In genomic region chr5:115494570-115495289, GRCh38 we compare ENCODE assay signal across 16 cellular contexts. TPM values are rescaled to one million over a fixed set of nuclear protein-coding genes. Genes with fewer than 3 reads are reported as not detected.
A peak's percentile ranks its signal among the peaks of the same experiment; 100 is the strongest.
DNase-seq lines count a peak whose midpoint lies in the region; ATAC-seq and TF ChIP-seq lines count a peak whose summit lies in the region.
"Had no signal": no experiment of that assay in that cellular context is flagged by ENCODE, and none has a peak within 500 bp of the region (broad histone marks: within the 10 kb centered on the region; RNA-seq: fewer than 3 reads in every experiment).

No MANE protein-coding gene starts in this region.

- no peaks in the 10 kb centered on the region for H3K27me3 Mint-ChIP-seq in endothelial cell (ENCODE audit: unreplicated experiment)

- H3K4me3 Mint-ChIP-seq in endothelial cell (ENCODE audit: unreplicated experiment): no peak overlapping the region
- H3K4me3 Mint-ChIP-seq: activated naive CD4-positive, alpha-beta T cell treated with anti-CD3 and anti-CD28 coated beads, Interleukin-2, amount 50 U/mL, for 24 hours; T-helper 17 cell had no signal

- H2AK5ac ChIP-seq in neuronal stem cell (ENCODE audit: low read depth, low read length): no peak overlapping the region

- H3K36me3 Mint-ChIP-seq in endothelial cell (ENCODE audit: low read depth, unreplicated experiment): no peaks in the 10 kb centered on the region
- H3K36me3 Mint-ChIP-seq: activated naive CD4-positive, alpha-beta T cell treated with anti-CD3 and anti-CD28 coated beads, Interleukin-2, amount 50 U/mL, for 24 hours had no signal

- H2BK15ac ChIP-seq in neuronal stem cell (ENCODE audit: low read length): no peak overlapping the region

- H3K27ac Mint-ChIP-seq in endothelial cell (ENCODE audit: unreplicated experiment): no peak overlapping the region
- H3K27ac Mint-ChIP-seq: activated naive CD4-positive, alpha-beta T cell treated with anti-CD3 and anti-CD28 coated beads, Interleukin-2, amount 50 U/mL, for 24 hours; T-helper 17 cell had no signal

- H3K23ac ChIP-seq in neuronal stem cell (ENCODE audit: low read depth, low read length, poor library complexity): no peak overlapping the region

- DNase-seq in COLO829 (ENCODE audit: low spot score) (peak; percentile 1), fibroblast of gingiva (ENCODE audit: low read depth) (peak; percentile 17), AG08396 (ENCODE audit: low spot score) (no peak), endothelial cell (ENCODE audit: low spot score) (no peak), posterior vena cava (ENCODE audit: low spot score) (no peak), neuronal stem cell (ENCODE audit: low spot score) (no peak)
- DNase-seq: activated CD8-positive, alpha-beta memory T cell treated with anti-CD3 and anti-CD28 coated beads for 24 hours; IMR-90; NCI-H1694; right lobe of liver; T-helper 17 cell; transverse colon had no signal

- no peak overlapping the region for H4K8ac ChIP-seq in neuronal stem cell (ENCODE audit: low read depth, low read length)

- no peak for TF ChIP-seq CTCF in endothelial cell (IDR thresholded peaks at IDR 0.05; ENCODE audit: unreplicated experiment)

- H3K36me3 ChIP-seq in neuronal stem cell (replicated peaks in 1 of 2; ENCODE audit: control insufficient read depth in 2 of 2, insufficient read depth in 2 of 2, low read length in 2 of 2): no peaks in the 10 kb centered on the region
- H3K36me3 ChIP-seq: right lobe of liver, transverse colon had no signal

- peaks cover 7% of the 10 kb centered on the region for H3K4me1 Mint-ChIP-seq in endothelial cell (ENCODE audit: unreplicated experiment)
- H3K4me1 Mint-ChIP-seq: activated naive CD4-positive, alpha-beta T cell treated with anti-CD3 and anti-CD28 coated beads, Interleukin-2, amount 50 U/mL, for 24 hours had no signal

- peaks cover 0 to 3% (median 0%) of the 10 kb centered on the region in 3 experiments for H3K27me3 ChIP-seq in neuronal stem cell (ENCODE audit: control insufficient read depth in 3 of 3, insufficient read depth in 3 of 3, low read depth in 1 of 3, low read length in 3 of 3)
- H3K27me3 ChIP-seq: hepatocyte, right lobe of liver, transverse colon had no signal

- no peak overlapping the region for H3K14ac ChIP-seq in neuronal stem cell (ENCODE audit: low read length)

- H3K79me1 ChIP-seq in neuronal stem cell (ENCODE audit: low read depth, low read length): no peaks in the 10 kb centered on the region

- H3K9me3 ChIP-seq in neuronal stem cell (replicated peaks in 1 of 2; ENCODE audit: control insufficient read depth in 2 of 2, insufficient read depth in 1 of 2, low read depth in 1 of 2, low read length in 2 of 2): no peaks in the 10 kb centered on the region
- H3K9me3 ChIP-seq: right lobe of liver, transverse colon had no signal

- peaks cover 0 to 4% of the 10 kb centered on the region in 2 donors for H3K4me1 ChIP-seq in neuronal stem cell (ENCODE audit: control insufficient read depth in 2 of 2, insufficient read depth in 1 of 2, low read depth in 1 of 2, low read length in 2 of 2)
- H3K4me1 ChIP-seq: right lobe of liver, transverse colon had no signal

- H2BK120ac ChIP-seq in neuronal stem cell (ENCODE audit: low read depth, low read length): no peak overlapping the region

- H2AFZ ChIP-seq in neuronal stem cell (ENCODE audit: low read length): no peak overlapping the region
- H2AFZ ChIP-seq: hepatocyte had no signal

- no peak overlapping the region for H2BK12ac ChIP-seq in neuronal stem cell (ENCODE audit: low read length)

- no CpG with 5 or more reads among the region's 6 CpGs for WGBS in neuronal stem cell (ENCODE audit: extremely low coverage in 2 of 2, insufficient read length in 2 of 2, insufficient replicate concordance in 1 of 2), 2 donors

- H3K27ac ChIP-seq in neuronal stem cell (replicated peaks; ENCODE audit: low read length): no peak overlapping the region
- H3K27ac ChIP-seq: hepatocyte, right lobe of liver, transverse colon had no signal

- no peak overlapping the region for H3K4me2 ChIP-seq in neuronal stem cell (ENCODE audit: insufficient read depth, low read length, poor library complexity, severe bottlenecking)
- H3K4me2 ChIP-seq: hepatocyte had no signal

- ATAC-seq in GM19395 (IDR thresholded peaks at IDR 0.05; ENCODE audit: unreplicated experiment) (peak; percentile 63), HG03439 (IDR thresholded peaks at IDR 0.05; ENCODE audit: unreplicated experiment) (peak; percentile 60)
- ATAC-seq: right lobe of liver, T-helper 17 cell had no signal

- no peak overlapping the region for H3K4me3 ChIP-seq in neuronal stem cell (ENCODE audit: low read length in 2 of 2)
- H3K4me3 ChIP-seq: hepatocyte, right lobe of liver, transverse colon had no signal

- no peak overlapping the region for H3K4ac ChIP-seq in neuronal stem cell (ENCODE audit: low read length)

- H4K91ac ChIP-seq in neuronal stem cell (ENCODE audit: low read depth, low read length, poor library complexity): no peak overlapping the region

- H3K9ac ChIP-seq in neuronal stem cell (ENCODE audit: low read depth, low read length, poor library complexity): no peak overlapping the region

- intact Hi-C loops in posterior vena cava (cut with DNase I): no loop called here

- no peak overlapping the region for H3K18ac ChIP-seq in neuronal stem cell (ENCODE audit: low read length)

- H2BK5ac ChIP-seq in neuronal stem cell (ENCODE audit: low read length): no peak overlapping the region

- no peaks in the 10 kb centered on the region for H3K9me3 Mint-ChIP-seq in endothelial cell (ENCODE audit: unreplicated experiment)
- H3K9me3 Mint-ChIP-seq: activated naive CD4-positive, alpha-beta T cell treated with anti-CD3 and anti-CD28 coated beads, Interleukin-2, amount 50 U/mL, for 24 hours had no signal

RNA-seq across cellular contexts. Expression of gene FEM1C, which starts 49.8 kb away (rescaled TPM):
- total RNA-seq in endothelial cell (ENCODE audit: unreplicated experiment) (16.8 TPM), posterior vena cava (10 to 100 TPM; 25.6 to 32.8 TPM)
- 9.1 TPM for polyA plus RNA-seq in neuronal stem cell (2013, experiment 1 of 2)
- polyA plus RNA-seq in neuronal stem cell (2013, experiment 2 of 2): 9.3 TPM

Comparison
In these comparisons a context has a peak if more than half of its experiments do, and no peak if none do; other contexts are left out.
1. DNase-seq: peak in COLO829 (single experiment) and fibroblast of gingiva (single experiment); none in AG08396 (single experiment), endothelial cell (single experiment), posterior vena cava (single experiment) and neuronal stem cell (single experiment).